Comparison of ENCODE assay signal across 18 cellular contexts in the genomic region with DNA sequence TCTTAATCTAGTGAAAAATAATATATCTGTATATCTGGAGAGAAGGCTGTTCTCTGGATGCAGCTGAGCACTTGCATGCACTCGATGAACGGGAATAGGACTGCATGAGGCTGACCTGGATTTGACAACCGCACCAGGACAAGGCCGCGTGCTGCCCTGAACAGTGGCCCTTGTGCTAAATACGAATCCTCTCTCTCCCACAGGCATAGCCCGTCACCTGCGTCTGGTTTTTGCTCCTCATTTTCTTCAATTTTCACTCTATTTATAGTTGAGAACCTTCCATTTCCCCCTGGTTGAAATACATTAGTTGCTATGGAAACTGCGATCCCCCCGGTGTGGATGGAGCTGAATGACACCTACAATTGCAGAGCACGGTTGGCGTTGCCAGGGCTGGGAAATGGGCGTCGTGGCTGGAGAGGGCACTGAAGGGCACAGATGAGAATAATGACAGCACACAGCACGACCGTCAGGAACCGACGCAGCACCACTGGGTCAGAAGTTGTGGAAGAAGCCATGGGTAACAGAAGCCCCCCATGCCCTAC.
DNase-seq lines count a peak whose midpoint lies in the region; TF ChIP-seq lines count a peak whose summit lies in the region.
"Had no signal": no experiment of that assay in that cellular context is flagged by ENCODE, and none has a peak within 500 bp of the region (broad histone marks: within the 10 kb centered on the region; RNA-seq: fewer than 3 reads in every experiment).

No MANE protein-coding gene starts in this region.

- peaks cover 9% of the 10 kb centered on the region for H3K4me1 ChIP-seq in osteoblast (ENCODE audit: insufficient read depth, low read length)
- H3K4me1 ChIP-seq: SJCRH30 had no signal

- no peaks in the 10 kb centered on the region for H4K20me1 ChIP-seq in osteoblast (ENCODE audit: insufficient read depth, low read length)
- H4K20me1 ChIP-seq: BLaER1 treated with 17β-estradiol and CSF1 and Interleukin-3, amounts not matched to agents 10 nM and 100 nM had no signal

- no peak overlapping the region for H3K4me3 ChIP-seq in osteoblast (ENCODE audit: insufficient read depth, low read length)
- H3K4me3 ChIP-seq: BLaER1 treated with 17β-estradiol and CSF1 and Interleukin-3, amounts not matched to agents 10 nM and 100 nM; GM12878; SJCRH30 had no signal

- no peaks in the 10 kb centered on the region for H3K36me3 Mint-ChIP-seq in CD14-positive monocyte
- no peaks in the 10 kb centered on the region for H3K36me3 Mint-ChIP-seq in dendritic cell treated with granulocyte-macrophage colony-stimulating factor and Interleukin-4, amounts not matched to agents 40 ng/mL and 50 ng/mL, for 4 days (ENCODE audit: low read depth)
- H3K36me3 Mint-ChIP-seq: CD8-positive, alpha-beta memory T cell had no signal

- H3K27ac ChIP-seq in osteoblast (ENCODE audit: low read depth, low read length): no peak overlapping the region
- H3K27ac ChIP-seq: SJCRH30 had no signal

- peaks cover 2 to 5% (median 3%) of the 10 kb centered on the region in 3 donors for H3K27me3 Mint-ChIP-seq in CD14-positive monocyte (ENCODE audit: low read depth in 3 of 3)
- H3K27me3 Mint-ChIP-seq in dendritic cell treated with granulocyte-macrophage colony-stimulating factor and Interleukin-4, amounts not matched to agents 40 ng/mL and 50 ng/mL, for 4 days: peaks cover 7% of the 10 kb centered on the region

- intact Hi-C loops in CD14-positive monocyte (cut with micrococcal nuclease): no loop called here
- intact Hi-C loops in dendritic cell treated with granulocyte-macrophage colony-stimulating factor and Interleukin-4, amounts not matched to agents 40 ng/mL and 50 ng/mL, for 4 days (cut with micrococcal nuclease): no loop called here

- no peaks in the 10 kb centered on the region for H3K9me3 ChIP-seq in osteoblast (ENCODE audit: low read depth, low read length)
- H3K9me3 ChIP-seq: SJCRH30 had no signal

- peaks cover 15% of the 10 kb centered on the region for H3K4me1 Mint-ChIP-seq in CD14-positive monocyte
- peaks cover 44% of the 10 kb centered on the region for H3K4me1 Mint-ChIP-seq in dendritic cell treated with granulocyte-macrophage colony-stimulating factor and Interleukin-4, amounts not matched to agents 40 ng/mL and 50 ng/mL, for 4 days (ENCODE audit: low read depth)

- H3K27ac Mint-ChIP-seq in CD14-positive monocyte: peak overlapping the region in 4 of 7 donors; percentile 23 to 96 (median 85)
- peak overlapping the region; percentile 86 for H3K27ac Mint-ChIP-seq in dendritic cell treated with granulocyte-macrophage colony-stimulating factor and Interleukin-4, amounts not matched to agents 40 ng/mL and 50 ng/mL, for 4 days
- H3K27ac Mint-ChIP-seq: CD8-positive, alpha-beta memory T cell had no signal

- DNase-seq in CD14-positive monocyte (ENCODE audit: low spot score) (no peak), NCI-H2227 treated with DMSO at 0.1 percent for 48 hours (lab: John Stamatoyannopoulos, UW) (peak; percentile 92), osteoblast (ENCODE audit: insufficient read length, low spot score, missing footprints) (no peak), SIG-M5 (lab: John Stamatoyannopoulos, UW) (no peak), NCI-H146 (lab: John Stamatoyannopoulos, UW) (no peak), NCI-H526 (lab: John Stamatoyannopoulos, UW) (no peak)
- DNase-seq: CD8-positive, alpha-beta memory T cell; DMS53; KG1; NCI-H1930; NCI-H2171; NCI-H446 treated with DMSO at 0.1 percent for 48 hours; NCI-H82; RPMI8226; SJCRH30 had no signal

- H3K79me2 ChIP-seq in osteoblast (ENCODE audit: insufficient read depth, low read length): no peaks in the 10 kb centered on the region

- no peak overlapping the region for H2AFZ ChIP-seq in osteoblast (ENCODE audit: low read length)

- no peaks in the 10 kb centered on the region for H3K9me3 Mint-ChIP-seq in CD14-positive monocyte
- no peaks in the 10 kb centered on the region for H3K9me3 Mint-ChIP-seq in dendritic cell treated with granulocyte-macrophage colony-stimulating factor and Interleukin-4, amounts not matched to agents 40 ng/mL and 50 ng/mL, for 4 days

- H3K36me3 ChIP-seq in osteoblast (ENCODE audit: insufficient read depth, low read length): no peaks in the 10 kb centered on the region
- H3K36me3 ChIP-seq: BLaER1 treated with 17β-estradiol and CSF1 and Interleukin-3, amounts not matched to agents 10 nM and 100 nM; SJCRH30 had no signal

- peak overlapping the region; percentile 49 for H3K4me2 ChIP-seq in osteoblast (ENCODE audit: insufficient read depth, low read length)

- TF ChIP-seq CTCF in CD14-positive monocyte (IDR thresholded peaks at IDR 0.05) (no peak), osteoblast (IDR thresholded peaks at IDR 0.05; ENCODE audit: extremely low read depth, low read depth, low read length) (no peak)

- no peak overlapping the region for H3K4me3 Mint-ChIP-seq in CD14-positive monocyte
- H3K4me3 Mint-ChIP-seq in dendritic cell treated with granulocyte-macrophage colony-stimulating factor and Interleukin-4, amounts not matched to agents 40 ng/mL and 50 ng/mL, for 4 days: no peak overlapping the region
- H3K4me3 Mint-ChIP-seq: CD8-positive, alpha-beta memory T cell had no signal

- H3K27me3 ChIP-seq in osteoblast (ENCODE audit: insufficient read depth, low read length): peaks cover 6% of the 10 kb centered on the region
- H3K27me3 ChIP-seq: BLaER1 treated with 17β-estradiol and CSF1 and Interleukin-3, amounts not matched to agents 10 nM and 100 nM; SJCRH30 had no signal
